Comparison of ENCODE assay signal across 8 cellular contexts in the genomic region with DNA sequence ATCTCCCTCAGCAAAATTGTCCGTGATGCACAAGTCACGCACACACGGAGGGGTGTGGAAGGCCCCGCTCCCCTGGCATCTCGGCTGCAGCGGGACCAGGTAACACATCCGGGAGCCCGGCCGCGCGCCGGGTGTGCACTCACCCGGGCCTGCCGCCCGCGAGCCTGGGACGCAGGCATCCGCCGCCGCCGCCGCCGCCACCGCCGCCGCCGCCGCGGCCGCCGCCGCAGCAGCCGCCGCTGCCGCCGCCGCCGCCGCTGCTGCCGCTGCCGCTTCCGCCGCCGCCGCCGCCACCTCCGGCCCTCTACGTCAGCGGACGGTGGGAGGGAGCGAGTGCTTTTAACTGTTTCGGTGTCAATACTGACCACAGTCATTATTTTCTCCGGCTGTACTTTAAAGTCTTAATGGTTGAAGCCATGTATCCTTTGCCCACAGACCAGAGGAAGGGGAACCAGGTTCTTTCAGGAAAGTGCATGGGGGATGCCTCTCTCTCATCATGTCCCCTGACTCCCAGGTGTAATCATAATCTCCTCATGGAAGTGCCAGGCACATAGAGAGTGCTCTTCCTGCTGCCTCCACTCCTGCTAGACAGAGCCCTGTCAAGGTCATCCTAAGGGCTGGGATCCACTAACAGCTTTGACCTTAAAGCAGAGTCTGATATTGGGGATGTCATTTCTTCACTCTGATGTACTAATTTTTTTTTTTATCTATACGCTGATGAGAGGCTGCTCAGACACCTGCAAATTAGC.
DNase-seq lines count a peak whose midpoint lies in the region; ATAC-seq lines count a peak whose summit lies in the region.

No MANE protein-coding gene starts in this region.

- no CpG with 5 or more reads among the region's 54 CpGs for WGBS in iPS DF 6.9 (ENCODE audit: insufficient coverage, insufficient read length)

- peak overlapping the region; percentile 80 for H3K4me3 ChIP-seq in adipocyte (ENCODE audit: low read length)
- H3K4me3 ChIP-seq in iPS DF 6.9 (ENCODE audit: low read length): peak overlapping the region; percentile 62; the same call in 1 of the 2 replicates
- peak overlapping the region; percentile 51 for H3K4me3 ChIP-seq in skeletal muscle cell (ENCODE audit: low read depth, low read length)

- H3K9ac ChIP-seq in adipocyte (ENCODE audit: low read length): peak overlapping the region; percentile 50

- no peak overlapping the region for H3K27ac ChIP-seq in iPS DF 6.9 (ENCODE audit: low read length)

- H3K27me3 ChIP-seq in adipocyte (replicated peaks; ENCODE audit: control insufficient read depth, insufficient read depth, low read length) (peaks cover 12% of the 10 kb centered on the region), iPS DF 6.9 (ENCODE audit: control insufficient read depth, insufficient read depth, low read length) (no peaks in the 10 kb centered on the region)

- DNase-seq in NCI-H82 (lab: John Stamatoyannopoulos, UW): peak; percentile 44
- no peak for DNase-seq in NCI-H82 treated with DMSO at 0.1 percent for 48 hours (lab: John Stamatoyannopoulos, UW; ENCODE audit: unreplicated experiment)
- DNase-seq in RKO (ENCODE audit: low spot score): peak; percentile 55
- DNase-seq in adipocyte (ENCODE audit: low read depth): peak; percentile 61
- no peak for DNase-seq in iPS DF 6.9 (ENCODE audit: low read depth, low spot score)
- no peak for DNase-seq in skeletal muscle cell (ENCODE audit: low read depth)

- H3K36me3 ChIP-seq in adipocyte (ENCODE audit: control insufficient read depth, insufficient read depth, low read length, severe bottlenecking) (no peaks in the 10 kb centered on the region), iPS DF 6.9 (ENCODE audit: control insufficient read depth, insufficient read depth, low read length) (no peaks in the 10 kb centered on the region)

- no peaks in the 10 kb centered on the region for H3K4me1 ChIP-seq in adipocyte (ENCODE audit: control insufficient read depth, insufficient read depth, low read length)
- H3K4me1 ChIP-seq in iPS DF 6.9 (ENCODE audit: control insufficient read depth, insufficient read depth, low read length): no peaks in the 10 kb centered on the region

- peaks cover 26% of the 10 kb centered on the region for H3K9me3 ChIP-seq in adipocyte (ENCODE audit: control insufficient read depth, low read length)
- no peaks in the 10 kb centered on the region for H3K9me3 ChIP-seq in iPS DF 6.9 (ENCODE audit: control insufficient read depth, insufficient read depth, low read length)

- ATAC-seq in HG02938 (IDR thresholded peaks at IDR 0.05; ENCODE audit: unreplicated experiment) (peak; percentile 80), HG03457 (IDR thresholded peaks at IDR 0.05; ENCODE audit: unreplicated experiment) (no peak)

Comparison
In these comparisons a context has a peak if more than half of its experiments do, and no peak if none do; other contexts are left out.
1. DNase-seq: peak in NCI-H82 (single experiment), RKO (single experiment) and adipocyte (single experiment); none in NCI-H82 treated with DMSO at 0.1 percent for 48 hours (single experiment), iPS DF 6.9 (single experiment) and skeletal muscle cell (single experiment).
2. Peak in every context shown above with its lines, with median percentiles within 50 percentile points of each other: H3K4me3 ChIP-seq.